In the genomic region with DNA sequence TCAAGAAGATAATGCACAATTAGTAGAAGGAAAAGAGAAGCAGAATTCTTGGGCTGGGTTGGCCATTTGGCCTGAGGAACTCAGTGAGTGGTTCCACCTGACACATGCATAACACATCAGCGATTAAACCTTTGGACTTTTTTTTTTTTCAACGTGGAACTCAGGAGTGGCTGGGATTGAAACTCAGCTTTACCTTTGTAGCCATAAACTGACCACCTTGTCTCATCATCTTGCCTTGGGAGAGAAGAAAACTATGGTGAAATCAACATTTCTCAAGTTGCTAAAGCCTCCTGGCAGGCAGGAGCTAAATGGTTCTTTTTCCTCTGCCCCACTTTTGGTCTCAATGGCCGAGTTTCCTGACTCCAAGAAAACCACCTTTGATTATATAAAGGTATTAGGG, we compare ENCODE assay signal across 8 cellular contexts. TPM values are rescaled to one million over a fixed set of nuclear protein-coding genes. Genes with fewer than 3 reads are reported as not detected.
DNase-seq lines count a peak whose midpoint lies in the region; ATAC-seq and TF ChIP-seq lines count a peak whose summit lies in the region.

No MANE protein-coding gene starts in this region.

- intact Hi-C loops in naive thymus-derived CD4-positive, alpha-beta T cell (cut with micrococcal nuclease), result loop anchor here (2.0 to 5.0 kb wide), 3 partner anchors 61 to 688 kb away; a partner anchor contains a TSS

- peak overlapping the region; percentile 30 for H3K9ac ChIP-seq in Loucy (ENCODE audit: low read depth, low read length, poor library complexity, severe bottlenecking)

- peaks cover 6 to 31% (median 25%) of the 10 kb centered on the region in 7 donors for H3K4me1 Mint-ChIP-seq in naive thymus-derived CD4-positive, alpha-beta T cell

- H3K27me3 ChIP-seq in Loucy (ENCODE audit: insufficient read depth, low read length, poor library complexity, severe bottlenecking), result no peaks in the 10 kb centered on the region
- no peaks in the 10 kb centered on the region for H3K27me3 ChIP-seq in ectodermal cell (ENCODE audit: control insufficient read depth, insufficient read depth, low read length, poor library complexity, severe bottlenecking)
- H3K27me3 ChIP-seq in naive thymus-derived CD4-positive, alpha-beta T cell (ENCODE audit: control insufficient read depth in 2 of 2, insufficient read depth in 2 of 2, low read length in 2 of 2), result no peaks in the 10 kb centered on the region

- peaks cover 7% of the 10 kb centered on the region for H4K20me1 ChIP-seq in Loucy (ENCODE audit: insufficient read depth, low read length, poor library complexity, severe bottlenecking)

- peak overlapping the region; percentile 59 for H3K4me2 ChIP-seq in Loucy (ENCODE audit: low read depth, low read length, poor library complexity, severe bottlenecking)

- H3K4me3 Mint-ChIP-seq in naive thymus-derived CD4-positive, alpha-beta T cell, result peak overlapping the region; percentile 45 to 86 (median 72)

- H3K79me2 ChIP-seq in Loucy (ENCODE audit: insufficient read depth, low read length), result peaks cover 26% of the 10 kb centered on the region

- H3K27ac Mint-ChIP-seq in naive thymus-derived CD4-positive, alpha-beta T cell, result peak overlapping the region; percentile 7 to 91 (median 70)

- no peak for TF ChIP-seq CTCF in AG10803 (conservative IDR thresholded peaks at IDR 0.05; ENCODE audit: low read length)
- no peak for TF ChIP-seq CTCF in Loucy (conservative IDR thresholded peaks at IDR 0.05; ENCODE audit: low read length)

- no peaks in the 10 kb centered on the region for H3K9me2 ChIP-seq in Loucy (replicated peaks; ENCODE audit: low read depth, low read length)

- DNase-seq in AG10803 (ENCODE audit: low read depth), result peak; percentile 5
- DNase-seq in naive thymus-derived CD4-positive, alpha-beta T cell, result no peak
- no peak for DNase-seq in middle frontal gyrus (ENCODE audit: extremely low spot score, low spot score)
- no peak for DNase-seq in GDM1 (lab: John Stamatoyannopoulos, UW)
- DNase-seq in DMS79 treated with DMSO at 0.1 percent for 48 hours (lab: John Stamatoyannopoulos, UW), result no peak

- H3F3A ChIP-seq in Loucy (ENCODE audit: low read depth), result peaks cover 7% of the 10 kb centered on the region; the same call in 1 of the 2 replicates

- H3K36me3 Mint-ChIP-seq in naive thymus-derived CD4-positive, alpha-beta T cell, result peaks cover 0 to 2% (median 0%) of the 10 kb centered on the region in 5 donors

- H3K4me3 ChIP-seq in AG10803 (ENCODE audit: low read length), result peak overlapping the region; percentile 61
- peak overlapping the region; percentile 66 for H3K4me3 ChIP-seq in Loucy (ENCODE audit: low read length, poor library complexity, severe bottlenecking)
- H3K4me3 ChIP-seq in ectodermal cell (ENCODE audit: insufficient read depth, low read depth, low read length), result peak overlapping the region; percentile 34
- H3K4me3 ChIP-seq in naive thymus-derived CD4-positive, alpha-beta T cell (ENCODE audit: low read length), result peak overlapping the region; percentile 50

- CTCF ChIA-PET in naive thymus-derived CD4-positive, alpha-beta T cell (lab: Charles Lee), result interaction anchor here (0.6 to 1.4 kb wide), 4 partner anchors 55 to 541 kb away, joined by 4 to 5 read pairs (median 4); no protein-coding TSS in a partner anchor

- ATAC-seq in naive thymus-derived CD4-positive, alpha-beta T cell, result no peak
- ATAC-seq in HG02623 (IDR thresholded peaks at IDR 0.05; ENCODE audit: unreplicated experiment), result no peak

- POLR2A ChIA-PET in naive thymus-derived CD4-positive, alpha-beta T cell (lab: Charles Lee), result interaction anchor here (0.7 to 1.9 kb wide), 5 partner anchors 9 to 150 kb away, joined by 3 to 7 read pairs (median 4); a partner anchor contains a TSS

- H3K9me3 Mint-ChIP-seq in naive thymus-derived CD4-positive, alpha-beta T cell, result no peaks in the 10 kb centered on the region

- H3K4me1 ChIP-seq in Loucy (ENCODE audit: insufficient read depth, low read length, poor library complexity, severe bottlenecking), result peaks cover 18% of the 10 kb centered on the region
- peaks cover 6% of the 10 kb centered on the region for H3K4me1 ChIP-seq in ectodermal cell (ENCODE audit: control insufficient read depth, insufficient read depth, low read length)
- H3K4me1 ChIP-seq in naive thymus-derived CD4-positive, alpha-beta T cell (ENCODE audit: control insufficient read depth in 2 of 2, insufficient read depth in 2 of 2, low read length in 2 of 2), result peaks cover 9 to 10% of the 10 kb centered on the region in 2 donors

- H3K27ac ChIP-seq in ectodermal cell (ENCODE audit: insufficient read depth, low read depth, low read length, poor library complexity, severe bottlenecking), result peak overlapping the region; percentile 85
- peak overlapping the region; percentile 63 for H3K27ac ChIP-seq in naive thymus-derived CD4-positive, alpha-beta T cell (ENCODE audit: low read depth, low read length)

- H2AFZ ChIP-seq in Loucy (ENCODE audit: low read length), result peak overlapping the region; percentile 46; the same call in 1 of the 2 replicates

- H3K9me3 ChIP-seq in Loucy (ENCODE audit: insufficient read depth, low read depth, low read length), result no peaks in the 10 kb centered on the region
- H3K9me3 ChIP-seq in ectodermal cell (ENCODE audit: control insufficient read depth, low read length), result no peaks in the 10 kb centered on the region
- H3K9me3 ChIP-seq in naive thymus-derived CD4-positive, alpha-beta T cell (ENCODE audit: control insufficient read depth in 2 of 3, low read length in 3 of 3), result no peaks in the 10 kb centered on the region

- 35 to 40% methylated on average over 3 of the region's 3 CpGs for WGBS in ectodermal cell, 2 experiments

- no peaks in the 10 kb centered on the region for H3K27me3 Mint-ChIP-seq in naive thymus-derived CD4-positive, alpha-beta T cell

- no peaks in the 10 kb centered on the region for H3K36me3 ChIP-seq in Loucy (ENCODE audit: insufficient read depth, low read length)
- H3K36me3 ChIP-seq in ectodermal cell (ENCODE audit: control insufficient read depth, insufficient read depth, low read length), result no peaks in the 10 kb centered on the region
- no peaks in the 10 kb centered on the region for H3K36me3 ChIP-seq in naive thymus-derived CD4-positive, alpha-beta T cell (ENCODE audit: control insufficient read depth in 2 of 3, insufficient read depth in 3 of 3, low read length in 3 of 3)

RNA-seq across cellular contexts. Expression of a gene that starts 16.3 kb away (rescaled TPM):
- polyA plus RNA-seq in ectodermal cell (2013, experiment 1 of 4), result not detected
- polyA plus RNA-seq in ectodermal cell (2013, experiment 2 of 4), result not detected
- not detected for polyA plus RNA-seq in ectodermal cell (2013, experiment 3 of 4)
- polyA plus RNA-seq in ectodermal cell (2013, experiment 4 of 4), result not detected
- total RNA-seq in naive thymus-derived CD4-positive, alpha-beta T cell, result 1 to 10 TPM; 1.1 to 2.5 (median 1.8) TPM
- polyA plus RNA-seq in naive thymus-derived CD4-positive, alpha-beta T cell, result 1 to 10 TPM in 1 of 2 donors, under 1 TPM in 1; 0.56 to 1.5 TPM
